Comparison of ENCODE assay signal across 19 cellular contexts in the genomic region with DNA sequence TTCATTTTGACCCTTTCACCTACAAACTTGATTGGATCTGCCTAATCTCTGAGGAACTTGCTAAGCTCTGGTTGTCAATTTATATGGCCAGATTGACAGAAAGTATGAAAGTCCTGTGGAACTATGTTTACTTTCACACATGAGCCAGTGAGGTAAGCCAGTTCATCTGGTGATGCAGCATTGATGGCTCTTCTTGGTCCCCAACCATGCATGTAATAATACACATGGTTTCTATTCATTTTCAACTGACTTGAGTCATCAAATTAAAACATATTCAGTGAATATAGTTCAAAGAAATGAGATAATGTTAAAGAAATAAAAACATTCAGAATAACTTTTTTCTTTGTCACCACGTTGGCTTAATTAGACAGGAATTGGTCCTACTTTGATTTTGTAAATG.
DNase-seq lines count a peak whose midpoint lies in the region; ATAC-seq, FAIRE-seq and TF ChIP-seq lines count a peak whose summit lies in the region.
"Had no signal": no experiment of that assay in that cellular context is flagged by ENCODE, and none has a peak within 500 bp of the region (broad histone marks: within the 10 kb centered on the region; RNA-seq: fewer than 3 reads in every experiment).

No MANE protein-coding gene starts in this region.

- H3K4me3 ChIP-seq in RWPE2 (ENCODE audit: severe bottlenecking) (no peak overlapping the region), trophoblast cell (ENCODE audit: low read depth, low read length) (no peak overlapping the region), heart right ventricle (no peak overlapping the region)
- H3K4me3 ChIP-seq: GM12878, GM23338, K562 had no signal

- no peaks in the 10 kb centered on the region for H3K79me2 ChIP-seq in trophoblast cell (ENCODE audit: control insufficient read depth, insufficient read depth, low read length, poor library complexity)

- no peak overlapping the region for H3K4ac ChIP-seq in trophoblast cell (ENCODE audit: low read depth, low read length)

- H4K12ac ChIP-seq in trophoblast cell (ENCODE audit: low read depth, low read length), result no peak overlapping the region

- DNase-seq in H54 (ENCODE audit: insufficient read length, low spot score) (no peak), RWPE2 (ENCODE audit: low spot score) (no peak), fibroblast of peridontal ligament (ENCODE audit: extremely low read depth) (peak; percentile 51), inferior parietal cortex (ENCODE audit: extremely low spot score) (no peak), trophoblast cell (no peak), heart right ventricle (no peak)
- DNase-seq: ACHN; C1 segment of cervical spinal cord; Calu3; CD4-positive, alpha-beta T cell; DMS 273 treated with DMSO at 0.1 percent for 48 hours; H9 had no signal

- TF ChIP-seq POLR2A in H54 (IDR thresholded peaks at IDR 0.05; ENCODE audit: low read depth, low read length), result no peak

- no peak overlapping the region for H3K23ac ChIP-seq in trophoblast cell (ENCODE audit: low read length)

- no peak overlapping the region for H3K4me2 ChIP-seq in trophoblast cell (ENCODE audit: low read length)
- H3K4me2 ChIP-seq: GM23338 had no signal

- no peak overlapping the region for H2AFZ ChIP-seq in trophoblast cell (ENCODE audit: insufficient read depth, low read length, poor library complexity)
- H2AFZ ChIP-seq: GM23338 had no signal

- H4K91ac ChIP-seq in trophoblast cell (ENCODE audit: low read depth, low read length), result no peak overlapping the region

- no peak overlapping the region for H2AK5ac ChIP-seq in trophoblast cell (ENCODE audit: low read length)

- FAIRE-seq in H54 (lab: Jason Lieb, UNC), result peak; percentile 6
- FAIRE-seq: GM12878, GM18507, HepG2, HTR-8/SVneo, K562 had no signal

- H3K27ac ChIP-seq in RWPE2 (ENCODE audit: poor library complexity, severe bottlenecking) (peak overlapping the region; percentile 15), trophoblast cell (ENCODE audit: low read depth, low read length) (no peak overlapping the region), heart right ventricle (no peak overlapping the region)

- no peak for TF ChIP-seq CTCF in RWPE2 (IDR thresholded peaks at IDR 0.05; ENCODE audit: poor library complexity, severe bottlenecking)
- no peak for TF ChIP-seq CTCF in heart right ventricle (IDR thresholded peaks at IDR 0.05)

- no peak overlapping the region for H2BK5ac ChIP-seq in trophoblast cell (ENCODE audit: low read depth, low read length, poor library complexity)

- H3K14ac ChIP-seq in trophoblast cell (ENCODE audit: low read length), result no peak overlapping the region

- H3K36me3 ChIP-seq in RWPE2 (ENCODE audit: low read depth) (no peaks in the 10 kb centered on the region), trophoblast cell (ENCODE audit: control insufficient read depth in 1 of 2, insufficient read depth in 2 of 2, low read length in 2 of 2) (no peaks in the 10 kb centered on the region), heart right ventricle (no peaks in the 10 kb centered on the region)

- peaks cover 2% of the 10 kb centered on the region for H3K79me1 ChIP-seq in trophoblast cell (ENCODE audit: low read length)

- intact Hi-C loops in heart right ventricle (cut with DNase I), result loop anchor here in 1 of 10 donors (10.0 kb wide), 1 partner anchor 50 kb away; no protein-coding TSS in a partner anchor

- no peak overlapping the region for H3K18ac ChIP-seq in trophoblast cell (ENCODE audit: low read length)

- ATAC-seq in RWPE2 (ENCODE audit: low read depth) (no peak), heart right ventricle (no peak), HG03045 (IDR thresholded peaks at IDR 0.05; ENCODE audit: unreplicated experiment) (no peak)
- ATAC-seq: GM12878, GM23338, HepG2, K562 had no signal

- H2BK12ac ChIP-seq in trophoblast cell (ENCODE audit: low read length), result no peak overlapping the region

- no peak overlapping the region for H3K9ac ChIP-seq in trophoblast cell (ENCODE audit: low read length)

- H3K9me3 ChIP-seq in RWPE2 (ENCODE audit: severe bottlenecking) (no peaks in the 10 kb centered on the region), trophoblast cell (ENCODE audit: insufficient read depth, low read depth, low read length) (no peaks in the 10 kb centered on the region), heart right ventricle (no peaks in the 10 kb centered on the region)

- H2BK120ac ChIP-seq in trophoblast cell (ENCODE audit: insufficient read depth, low read length, poor library complexity), result no peak overlapping the region

- no peak overlapping the region for H4K8ac ChIP-seq in trophoblast cell (ENCODE audit: low read depth, low read length)

- no peaks in the 10 kb centered on the region for H3K27me3 ChIP-seq in RWPE2 (ENCODE audit: insufficient read depth, poor library complexity, severe bottlenecking)
- no peaks in the 10 kb centered on the region for H3K27me3 ChIP-seq in trophoblast cell (ENCODE audit: insufficient read depth, low read length)
- H3K27me3 ChIP-seq in heart right ventricle, result no peaks in the 10 kb centered on the region

- WGBS in trophoblast cell (ENCODE audit: extremely low coverage, insufficient coverage, insufficient read length), result no CpG with 5 or more reads among the region's 1 CpG
- 91 to 93% methylated on average over 1 of the region's 1 CpG for WGBS in heart right ventricle, 2 donors

- H3K4me1 ChIP-seq in RWPE2 (ENCODE audit: insufficient read depth, poor library complexity, severe bottlenecking), result peaks cover 27% of the 10 kb centered on the region
- peaks cover 0 to 1% of the 10 kb centered on the region in 2 experiments for H3K4me1 ChIP-seq in trophoblast cell (ENCODE audit: control insufficient read depth in 1 of 2, insufficient read depth in 2 of 2, low read length in 2 of 2)
- peaks cover 0 to 16% (median 11%) of the 10 kb centered on the region in 9 donors for H3K4me1 ChIP-seq in heart right ventricle
